ENCODE assay signal across 1 cellular context in genomic region chr11:43574949-43575915, GRCh38.
TF ChIP-seq lines count a peak whose summit lies in the region.

No MANE protein-coding gene starts in this region.

TF ChIP-seq in GM23338, 12 proteins besides CTCF, POLR2A, EP300 and RAD21 (continued from another document):
- TF ChIP-seq ZNF462 (CRISPR knock-in tag; IDR thresholded peaks at IDR 0.05) (no peak), ZNF114 (CRISPR knock-in tag; IDR thresholded peaks at IDR 0.05) (no peak), JUNB (IDR thresholded peaks at IDR 0.05; ENCODE audit: unreplicated experiment) (no peak)
